1 cellular context compared by ENCODE assay signal in genomic region chr2:200525882-200526651, GRCh38.
TF ChIP-seq lines count a peak whose summit lies in the region.

TSS of gene SGO2 (plus strand) at chr2:200526207. CDS start at chr2:200532976, 6,769 bp downstream.

TF ChIP-seq in HepG2, 621 proteins besides CTCF, POLR2A, EP300 and RAD21 (continued from another document and continues in another):
- TF ChIP-seq HNF1A (IDR thresholded peaks at IDR 0.05; ENCODE audit: low read depth), result no peak
- peak; percentile 80; the same call in 1 of the 2 replicates for TF ChIP-seq HNF1A (CRISPR knock-in tag; IDR thresholded peaks at IDR 0.05; ENCODE audit: borderline replicate concordance)
- TF ChIP-seq, protein P1, sequence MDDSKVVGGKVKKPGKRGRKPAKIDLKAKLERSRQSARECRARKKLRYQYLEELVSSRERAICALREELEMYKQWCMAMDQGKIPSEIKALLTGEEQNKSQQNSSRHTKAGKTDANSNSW (CRISPR knock-in tag; IDR thresholded peaks at IDR 0.05; ENCODE audit: borderline replicate concordance), result no peak
- TF ChIP-seq SOX5 (CRISPR knock-in tag; IDR thresholded peaks at IDR 0.05; ENCODE audit: borderline replicate concordance), result peak; percentile 65; the same call in 1 of the 2 replicates
- no peak for TF ChIP-seq HMG20A (CRISPR knock-in tag; IDR thresholded peaks at IDR 0.05; ENCODE audit: borderline replicate concordance)
- 0 out of 2 replicates have a peak, but pooled peaks have one; percentile 10 for TF ChIP-seq SIX1 (CRISPR knock-in tag; IDR thresholded peaks at IDR 0.05; ENCODE audit: borderline replicate concordance)
- peak; percentile 87; the same call in 1 of the 2 replicates for TF ChIP-seq ZNF766 (CRISPR knock-in tag; IDR thresholded peaks at IDR 0.05; ENCODE audit: borderline replicate concordance)
- peak; percentile 68; the same call in 1 of the 2 replicates for TF ChIP-seq TFAP4 (IDR thresholded peaks at IDR 0.05; ENCODE audit: borderline replicate concordance, low read depth)
- TF ChIP-seq ZC3H13 (CRISPR knock-in tag; IDR thresholded peaks at IDR 0.05), result peak; percentile 70; the same call in 1 of the 2 replicates
- TF ChIP-seq ZNF280B (CRISPR knock-in tag; IDR thresholded peaks at IDR 0.05; ENCODE audit: borderline replicate concordance), result no peak; the same call in 1 of the 2 replicates
- TF ChIP-seq RAD51 (IDR thresholded peaks at IDR 0.05; ENCODE audit: borderline replicate concordance), result no peak
- TF ChIP-seq SRSF4 (IDR thresholded peaks at IDR 0.05; ENCODE audit: low read depth, low read length, poor library complexity, severe bottlenecking), result no peak
- TF ChIP-seq, protein P2, sequence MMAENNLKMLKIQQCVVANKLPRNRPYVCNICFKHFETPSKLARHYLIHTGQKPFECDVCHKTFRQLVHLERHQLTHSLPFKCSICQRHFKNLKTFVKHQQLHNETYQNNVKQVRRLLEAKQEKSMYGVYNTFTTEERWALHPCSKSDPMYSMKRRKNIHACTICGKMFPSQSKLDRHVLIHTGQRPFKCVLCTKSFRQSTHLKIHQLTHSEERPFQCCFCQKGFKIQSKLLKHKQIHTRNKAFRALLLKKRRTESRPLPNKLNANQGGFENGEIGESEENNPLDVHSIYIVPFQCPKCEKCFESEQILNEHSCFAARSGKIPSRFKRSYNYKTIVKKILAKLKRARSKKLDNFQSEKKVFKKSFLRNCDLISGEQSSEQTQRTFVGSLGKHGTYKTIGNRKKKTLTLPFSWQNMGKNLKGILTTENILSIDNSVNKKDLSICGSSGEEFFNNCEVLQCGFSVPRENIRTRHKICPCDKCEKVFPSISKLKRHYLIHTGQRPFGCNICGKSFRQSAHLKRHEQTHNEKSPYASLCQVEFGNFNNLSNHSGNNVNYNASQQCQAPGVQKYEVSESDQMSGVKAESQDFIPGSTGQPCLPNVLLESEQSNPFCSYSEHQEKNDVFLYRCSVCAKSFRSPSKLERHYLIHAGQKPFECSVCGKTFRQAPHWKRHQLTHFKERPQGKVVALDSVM (CRISPR knock-in tag; IDR thresholded peaks at IDR 0.05), result no peak
- TF ChIP-seq BRF2 (CRISPR knock-in tag; IDR thresholded peaks at IDR 0.05), result peak; percentile 89; the same call in 1 of the 2 replicates
- 0 out of 2 replicates have a peak, but pooled peaks have one; percentile 48 for TF ChIP-seq ZNF225 (CRISPR knock-in tag; IDR thresholded peaks at IDR 0.05)
- TF ChIP-seq WIZ (CRISPR knock-in tag; IDR thresholded peaks at IDR 0.05), result peak; percentile 69; the same call in 1 of the 2 replicates
- peak; percentile 85 for TF ChIP-seq ZNF891 (CRISPR knock-in tag; IDR thresholded peaks at IDR 0.05)
- TF ChIP-seq FOXJ3 (CRISPR knock-in tag; IDR thresholded peaks at IDR 0.05; ENCODE audit: borderline replicate concordance), result peak; percentile 38; the same call in 1 of the 2 replicates
- TF ChIP-seq PAF1 (CRISPR knock-in tag; IDR thresholded peaks at IDR 0.05), result no peak
- no peak for TF ChIP-seq ETS1 (CRISPR knock-in tag; IDR thresholded peaks at IDR 0.05)
- TF ChIP-seq ZNF720 (CRISPR knock-in tag; IDR thresholded peaks at IDR 0.05), result no peak
- TF ChIP-seq THAP8 (CRISPR knock-in tag; IDR thresholded peaks at IDR 0.05; ENCODE audit: borderline replicate concordance), result no peak; the same call in 1 of the 2 replicates
- no peak for TF ChIP-seq CERS6 (CRISPR knock-in tag; IDR thresholded peaks at IDR 0.05)
- TF ChIP-seq ONECUT2 (CRISPR knock-in tag; IDR thresholded peaks at IDR 0.05), result no peak
- peak; percentile 92; the same call in 1 of the 2 replicates for TF ChIP-seq SP140L (CRISPR knock-in tag; IDR thresholded peaks at IDR 0.05; ENCODE audit: borderline replicate concordance)
- TF ChIP-seq, protein P3, sequence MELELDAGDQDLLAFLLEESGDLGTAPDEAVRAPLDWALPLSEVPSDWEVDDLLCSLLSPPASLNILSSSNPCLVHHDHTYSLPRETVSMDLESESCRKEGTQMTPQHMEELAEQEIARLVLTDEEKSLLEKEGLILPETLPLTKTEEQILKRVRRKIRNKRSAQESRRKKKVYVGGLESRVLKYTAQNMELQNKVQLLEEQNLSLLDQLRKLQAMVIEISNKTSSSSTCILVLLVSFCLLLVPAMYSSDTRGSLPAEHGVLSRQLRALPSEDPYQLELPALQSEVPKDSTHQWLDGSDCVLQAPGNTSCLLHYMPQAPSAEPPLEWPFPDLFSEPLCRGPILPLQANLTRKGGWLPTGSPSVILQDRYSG (CRISPR knock-in tag; IDR thresholded peaks at IDR 0.05), result no peak
- peak; percentile 99 for TF ChIP-seq ATF7-NPFF (CRISPR knock-in tag; IDR thresholded peaks at IDR 0.05; ENCODE audit: low read depth)
- peak; percentile 76; the same call in 1 of the 2 replicates for TF ChIP-seq ZNF589 (CRISPR knock-in tag; conservative IDR thresholded peaks at IDR 0.05)
- peak; percentile 73; the same call in 1 of the 2 replicates for TF ChIP-seq MAZ (IDR thresholded peaks at IDR 0.05; ENCODE audit: borderline replicate concordance, low read depth, low read length)
- peak; percentile 76 for TF ChIP-seq MAZ (CRISPR knock-in tag; IDR thresholded peaks at IDR 0.05; ENCODE audit: low read depth)
- no peak for TF ChIP-seq ZNF496 (CRISPR knock-in tag; IDR thresholded peaks at IDR 0.05; ENCODE audit: insufficient replicate concordance)
- TF ChIP-seq JDP2 (CRISPR knock-in tag; IDR thresholded peaks at IDR 0.05; ENCODE audit: borderline replicate concordance), result no peak
- TF ChIP-seq ZNF7 (CRISPR knock-in tag; IDR thresholded peaks at IDR 0.05), result no peak
- TF ChIP-seq ZNF777 (CRISPR knock-in tag; IDR thresholded peaks at IDR 0.05), result peak; percentile 55; the same call in 1 of the 2 replicates
- TF ChIP-seq ZNF33A (CRISPR knock-in tag; IDR thresholded peaks at IDR 0.05; ENCODE audit: borderline replicate concordance), result no peak
- peak; percentile 80 for TF ChIP-seq ZNF354B (CRISPR knock-in tag; IDR thresholded peaks at IDR 0.05)
- TF ChIP-seq ZNF773 (CRISPR knock-in tag; IDR thresholded peaks at IDR 0.05; ENCODE audit: borderline replicate concordance), result peak; percentile 19; the same call in 1 of the 2 replicates
- peak; percentile 93; the same call in 1 of the 2 replicates for TF ChIP-seq ZNF839 (CRISPR knock-in tag; IDR thresholded peaks at IDR 0.05; ENCODE audit: borderline replicate concordance)
- TF ChIP-seq ARNT2 (CRISPR knock-in tag; IDR thresholded peaks at IDR 0.05; ENCODE audit: low read depth), result peak; percentile 97
- no peak; the same call in 1 of the 2 replicates for TF ChIP-seq RFX1 (IDR thresholded peaks at IDR 0.05)
- TF ChIP-seq FLYWCH1 (CRISPR knock-in tag; IDR thresholded peaks at IDR 0.05), result no peak
- TF ChIP-seq ZNF549 (CRISPR knock-in tag; IDR thresholded peaks at IDR 0.05), result no peak
- no peak for TF ChIP-seq GRHL1 (CRISPR knock-in tag; conservative IDR thresholded peaks at IDR 0.05)
- TF ChIP-seq SIN3A (IDR thresholded peaks at IDR 0.05; ENCODE audit: borderline replicate concordance, low read depth, low read length), result peak; percentile 100
